Comparison of ENCODE assay signal across 12 cellular contexts in the genomic region with DNA sequence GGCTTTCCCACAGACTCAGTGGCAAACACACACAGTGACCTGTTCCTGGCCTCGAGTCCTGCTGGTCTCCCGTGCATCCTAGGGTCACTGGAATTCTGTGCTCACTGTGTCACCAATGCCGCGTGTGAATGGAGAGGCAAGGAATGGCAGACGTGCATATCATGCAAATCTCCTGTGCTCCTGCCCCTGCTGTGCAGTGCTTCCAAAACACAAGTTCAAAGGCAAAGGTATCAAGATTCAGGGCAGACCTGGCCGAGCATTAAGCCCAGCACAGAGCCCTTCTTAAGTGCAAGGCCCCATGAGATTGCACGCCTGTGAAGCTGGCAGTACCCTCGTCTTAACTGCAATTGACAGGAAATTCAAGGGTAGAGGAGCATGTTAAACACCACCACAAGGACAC.
"Had no signal": no experiment of that assay in that cellular context is flagged by ENCODE, and none has a peak within 500 bp of the region (broad histone marks: within the 10 kb centered on the region; RNA-seq: fewer than 3 reads in every experiment).

No MANE protein-coding gene starts in this region.

- H3K4me3 Mint-ChIP-seq: activated B cell treated with CpG ODN at 0.5 μM for 24 hours; activated CD4-positive, alpha-beta T cell treated with anti-CD3 and anti-CD28 coated beads, Interleukin-2, amount 10 ng/mL, durations not matched to agents 24 days and 14 days; activated naive CD8-positive, alpha-beta T cell treated with anti-CD3 and anti-CD28 coated beads, Interleukin-2, amount 10 ng/mL, durations not matched to agents 7 days and 5 days; nephron progenitor cell; T-helper 17 cell had no signal

- H3K36me3 Mint-ChIP-seq: activated naive CD8-positive, alpha-beta T cell treated with anti-CD3 and anti-CD28 coated beads, Interleukin-2, amount 10 ng/mL, durations not matched to agents 7 days and 5 days had no signal

- H3K9me3 Mint-ChIP-seq: activated B cell treated with CpG ODN at 0.5 μM for 24 hours; activated CD4-positive, alpha-beta T cell treated with anti-CD3 and anti-CD28 coated beads, Interleukin-2, amount 10 ng/mL, durations not matched to agents 24 days and 14 days; activated naive CD8-positive, alpha-beta T cell treated with anti-CD3 and anti-CD28 coated beads, Interleukin-2, amount 10 ng/mL, durations not matched to agents 7 days and 5 days; memory B cell had no signal

- DNase-seq: activated B cell treated with CpG ODN at 0.5 μM for 24 hours; activated CD4-positive, alpha-beta T cell treated with anti-CD3 and anti-CD28 coated beads, Interleukin-2, amount 10 ng/mL, durations not matched to agents 24 days and 14 days; activated naive CD8-positive, alpha-beta T cell treated with anti-CD3 and anti-CD28 coated beads, Interleukin-2, amount 10 ng/mL, durations not matched to agents 7 days and 5 days; dorsolateral prefrontal cortex; foreskin fibroblast; left lung; nephron progenitor cell; stimulated activated CD4-positive, alpha-beta T cell treated with anti-CD3 and anti-CD28 coated beads, Interleukin-4, amount 100 ng/mL, for 1 hour; T-helper 17 cell; thyroid gland had no signal

- H3K27ac Mint-ChIP-seq: activated B cell treated with CpG ODN at 0.5 μM for 24 hours; activated CD4-positive, alpha-beta T cell treated with anti-CD3 and anti-CD28 coated beads, Interleukin-2, amount 10 ng/mL, durations not matched to agents 24 days and 14 days; activated naive CD8-positive, alpha-beta T cell treated with anti-CD3 and anti-CD28 coated beads, Interleukin-2, amount 10 ng/mL, durations not matched to agents 7 days and 5 days; nephron progenitor cell; T-helper 17 cell had no signal

- H3K4me1 Mint-ChIP-seq: activated CD4-positive, alpha-beta T cell treated with anti-CD3 and anti-CD28 coated beads, Interleukin-2, amount 10 ng/mL, durations not matched to agents 24 days and 14 days; activated naive CD8-positive, alpha-beta T cell treated with anti-CD3 and anti-CD28 coated beads, Interleukin-2, amount 10 ng/mL, durations not matched to agents 7 days and 5 days; nephron progenitor cell had no signal

- ATAC-seq: SK-N-SH treated with all-trans-retinoic acid at 6 μM for 48 hours, T-helper 17 cell had no signal
